ENCODE assay signal across 21 cellular contexts in genomic region chr14:68766299-68767247, GRCh38. TPM values are rescaled to one million over a fixed set of nuclear protein-coding genes. Genes with fewer than 3 reads are reported as not detected.
DNase-seq lines count a peak whose midpoint lies in the region; ATAC-seq, FAIRE-seq and TF ChIP-seq lines count a peak whose summit lies in the region.
"Had no signal": no experiment of that assay in that cellular context is flagged by ENCODE, and none has a peak within 500 bp of the region (broad histone marks: within the 10 kb centered on the region; RNA-seq: fewer than 3 reads in every experiment).

No MANE protein-coding gene starts in this region.

- peak overlapping the region; percentile 55 for H3K27ac Mint-ChIP-seq in activated naive CD4-positive, alpha-beta T cell treated with anti-CD3 and anti-CD28 coated beads for 36 hours
- no peak overlapping the region for H3K27ac Mint-ChIP-seq in WTC11
- no peak overlapping the region for H3K27ac Mint-ChIP-seq in stimulated activated naive CD8-positive, alpha-beta T cell treated with anti-CD3 and anti-CD28 coated beads, Interleukin-15, amount 100 ng/mL, for 72 hours
- H3K27ac Mint-ChIP-seq: activated T-helper 1 cell treated with anti-CD3 and anti-CD28 coated beads, Interleukin-12 subunit alpha, Interleukin-12 subunit beta, Interleukin-2, Interleukin-4 antibody, amounts not matched to agents 30 ng/mL and 10 ng/mL and 1 ng/mL, durations not matched to agents 14 hours and 24 hours and 36 hours; natural killer cell treated with Interleukin-12 subunit alpha and Interleukin-12 subunit beta and Interleukin-15 and Interleukin-18, amount 100 ng/mL, for 72 hours; progenitor cell of endocrine pancreas; T-helper 1 cell treated with Interleukin-12 subunit alpha and Interleukin-12 subunit beta and Interleukin-4 antibody, amounts not matched to agents 30 μg/mL and 1 μg/mL, for 36 hours had no signal

- no peak overlapping the region for H4K8ac ChIP-seq in mesendoderm (ENCODE audit: low read depth, low read length)

- peak; percentile 44 for ATAC-seq in WTC11
- peak; percentile 81 for ATAC-seq in stimulated activated naive CD8-positive, alpha-beta T cell treated with anti-CD3 and anti-CD28 coated beads, Interleukin-15, amount 100 ng/mL, for 72 hours
- ATAC-seq: GM12878; natural killer cell treated with Interleukin-12 subunit alpha and Interleukin-12 subunit beta and Interleukin-15 and Interleukin-18, amount 100 ng/mL, for 72 hours had no signal

- H3K79me2 ChIP-seq in mesendoderm (ENCODE audit: control insufficient read depth, insufficient read depth, low read length): no peaks in the 10 kb centered on the region

- H3K4me2 ChIP-seq in mesendoderm (ENCODE audit: low read length): no peak overlapping the region

- H3K4me1 Mint-ChIP-seq in activated naive CD4-positive, alpha-beta T cell treated with anti-CD3 and anti-CD28 coated beads for 36 hours (ENCODE audit: low read depth): peaks cover 30% of the 10 kb centered on the region
- peaks cover 25% of the 10 kb centered on the region for H3K4me1 Mint-ChIP-seq in WTC11
- peaks cover 36% of the 10 kb centered on the region for H3K4me1 Mint-ChIP-seq in stimulated activated naive CD8-positive, alpha-beta T cell treated with anti-CD3 and anti-CD28 coated beads, Interleukin-15, amount 100 ng/mL, for 72 hours

- TF ChIP-seq POLR2A in GM12891 (IDR thresholded peaks at IDR 0.05; ENCODE audit: low read depth, low read length): no peak

- no peaks in the 10 kb centered on the region for H3K9me3 Mint-ChIP-seq in activated naive CD4-positive, alpha-beta T cell treated with anti-CD3 and anti-CD28 coated beads for 36 hours
- no peaks in the 10 kb centered on the region for H3K9me3 Mint-ChIP-seq in WTC11
- no peaks in the 10 kb centered on the region for H3K9me3 Mint-ChIP-seq in stimulated activated naive CD8-positive, alpha-beta T cell treated with anti-CD3 and anti-CD28 coated beads, Interleukin-15, amount 100 ng/mL, for 72 hours
- H3K9me3 Mint-ChIP-seq: activated T-helper 1 cell treated with anti-CD3 and anti-CD28 coated beads, Interleukin-12 subunit alpha, Interleukin-12 subunit beta, Interleukin-2, Interleukin-4 antibody, amounts not matched to agents 30 ng/mL and 10 ng/mL and 1 ng/mL, durations not matched to agents 14 hours and 24 hours and 36 hours; natural killer cell treated with Interleukin-12 subunit alpha and Interleukin-12 subunit beta and Interleukin-15 and Interleukin-18, amount 100 ng/mL, for 72 hours; T-helper 1 cell treated with Interleukin-12 subunit alpha and Interleukin-12 subunit beta and Interleukin-4 antibody, amounts not matched to agents 30 μg/mL and 1 μg/mL, for 36 hours had no signal

- H3K27me3 Mint-ChIP-seq in activated naive CD4-positive, alpha-beta T cell treated with anti-CD3 and anti-CD28 coated beads for 36 hours (ENCODE audit: low read depth): no peaks in the 10 kb centered on the region
- no peaks in the 10 kb centered on the region; the same call in 1 of the 2 replicates for H3K27me3 Mint-ChIP-seq in WTC11 (ENCODE audit: low read depth)
- H3K27me3 Mint-ChIP-seq in stimulated activated naive CD8-positive, alpha-beta T cell treated with anti-CD3 and anti-CD28 coated beads, Interleukin-15, amount 100 ng/mL, for 72 hours: no peaks in the 10 kb centered on the region
- H3K27me3 Mint-ChIP-seq: natural killer cell treated with Interleukin-12 subunit alpha and Interleukin-12 subunit beta and Interleukin-15 and Interleukin-18, amount 100 ng/mL, for 72 hours had no signal

- H3K4me1 ChIP-seq in mesendoderm (ENCODE audit: control insufficient read depth, low read depth, low read length): peaks cover 8% of the 10 kb centered on the region

- no peaks in the 10 kb centered on the region for H3K36me3 ChIP-seq in mesendoderm (ENCODE audit: control insufficient read depth, insufficient read depth, low read length)
- H3K36me3 ChIP-seq: BLaER1, suprapubic skin had no signal

- POLR2A ChIA-PET in WTC11 (lab: Charles Lee): interaction anchor here (0.7 kb wide), 1 partner anchor 208 kb away, joined by 6 read pairs; no protein-coding TSS in a partner anchor

- peak overlapping the region; percentile 15 for H3K23ac ChIP-seq in mesendoderm (ENCODE audit: low read length)

- TF ChIP-seq CTCF in WTC11 (IDR thresholded peaks at IDR 0.05): no peak

- H4K5ac ChIP-seq in mesendoderm (ENCODE audit: low read length): no peak overlapping the region

- no peak overlapping the region for H2AK5ac ChIP-seq in mesendoderm (ENCODE audit: low read length)

- CTCF ChIA-PET in activated naive CD4-positive, alpha-beta T cell treated with anti-CD3 and anti-CD28 coated beads for 36 hours (lab: Charles Lee): interaction anchor here (0.8 to 1.6 kb wide), 2 partner anchors 13 to 51 kb away, joined by 3 read pairs; no protein-coding TSS in a partner anchor
- CTCF ChIA-PET in WTC11 (lab: Charles Lee): interaction anchor here (1.0 to 1.6 kb wide), 3 partner anchors 9 to 27 kb away, joined by 3 to 6 read pairs (median 3); partner anchors contain the start of gene ZFP36L1

- no peaks in the 10 kb centered on the region for H3K27me3 ChIP-seq in mesendoderm (ENCODE audit: insufficient read depth, low read length, poor library complexity)
- H3K27me3 ChIP-seq: BLaER1, suprapubic skin had no signal

- no peak overlapping the region for H3K9ac ChIP-seq in mesendoderm (ENCODE audit: low read length)
- H3K9ac ChIP-seq: BLaER1 had no signal

- no peak overlapping the region for H2BK120ac ChIP-seq in mesendoderm (ENCODE audit: low read depth, low read length)

- FAIRE-seq in GM12891 (lab: Jason Lieb, UNC): no peak
- FAIRE-seq: GM12878, keratinocyte had no signal

- no peak overlapping the region for H3K4me3 Mint-ChIP-seq in activated naive CD4-positive, alpha-beta T cell treated with anti-CD3 and anti-CD28 coated beads for 36 hours
- H3K4me3 Mint-ChIP-seq in WTC11: no peak overlapping the region
- no peak overlapping the region for H3K4me3 Mint-ChIP-seq in stimulated activated naive CD8-positive, alpha-beta T cell treated with anti-CD3 and anti-CD28 coated beads, Interleukin-15, amount 100 ng/mL, for 72 hours
- H3K4me3 Mint-ChIP-seq: activated T-helper 1 cell treated with anti-CD3 and anti-CD28 coated beads, Interleukin-12 subunit alpha, Interleukin-12 subunit beta, Interleukin-2, Interleukin-4 antibody, amounts not matched to agents 30 ng/mL and 10 ng/mL and 1 ng/mL, durations not matched to agents 14 hours and 24 hours and 36 hours; natural killer cell treated with Interleukin-12 subunit alpha and Interleukin-12 subunit beta and Interleukin-15 and Interleukin-18, amount 100 ng/mL, for 72 hours; T-helper 1 cell treated with Interleukin-12 subunit alpha and Interleukin-12 subunit beta and Interleukin-4 antibody, amounts not matched to agents 30 μg/mL and 1 μg/mL, for 36 hours had no signal

- no peaks in the 10 kb centered on the region for H3K36me3 Mint-ChIP-seq in activated naive CD4-positive, alpha-beta T cell treated with anti-CD3 and anti-CD28 coated beads for 36 hours (ENCODE audit: low read depth)
- H3K36me3 Mint-ChIP-seq in WTC11: no peaks in the 10 kb centered on the region
- H3K36me3 Mint-ChIP-seq: natural killer cell treated with Interleukin-12 subunit alpha and Interleukin-12 subunit beta and Interleukin-15 and Interleukin-18, amount 100 ng/mL, for 72 hours had no signal

- no peak overlapping the region for H3K4ac ChIP-seq in mesendoderm (ENCODE audit: low read depth, low read length)

- DNase-seq in activated naive CD4-positive, alpha-beta T cell treated with anti-CD3 and anti-CD28 coated beads for 36 hours: no peak
- no peak for DNase-seq in activated naive CD4-positive, alpha-beta T cell treated with anti-CD3 and anti-CD28 coated beads, Interleukin-2, amount 50 U/mL, for 16 hours
- DNase-seq in WTC11 (ENCODE audit: low spot score) (no peak), mesendoderm (no peak), GM12891 (ENCODE audit: insufficient read length, low spot score) (no peak), SKM-1 treated with dmso at 0.1 percent for 144 hours (lab: John Stamatoyannopoulos, UW; ENCODE audit: unreplicated experiment) (no peak)
- DNase-seq in stimulated activated naive CD8-positive, alpha-beta T cell treated with anti-CD3 and anti-CD28 coated beads, Interleukin-15, amount 100 ng/mL, for 72 hours: peak in 1 of 2 donors; percentile 34
- DNase-seq: cerebellar nuclear complex, dorsolateral prefrontal cortex, IMR-90, NCI-H1092 treated with DMSO at 0.1 percent for 48 hours, NCI-H187 treated with DMSO at 0.1 percent for 48 hours, NCI-H526 treated with DMSO at 0.1 percent for 48 hours had no signal

- no peak overlapping the region for H3K4me3 ChIP-seq in mesendoderm (ENCODE audit: low read length)
- H3K4me3 ChIP-seq: BLaER1, dorsolateral prefrontal cortex, GM12878, suprapubic skin had no signal

- no peak overlapping the region for H2BK15ac ChIP-seq in mesendoderm (replicated peaks; ENCODE audit: low read depth)

- H3K79me1 ChIP-seq in mesendoderm (ENCODE audit: low read length): no peaks in the 10 kb centered on the region

- WGBS in mesendoderm (ENCODE audit: extremely low coverage, insufficient coverage, low lambda C conversion rate): no CpG with 5 or more reads among the region's 7 CpGs

- H3K27ac ChIP-seq in mesendoderm (ENCODE audit: low read depth, low read length): no peak overlapping the region
- H3K27ac ChIP-seq: BLaER1, dorsolateral prefrontal cortex, suprapubic skin had no signal

- no peak overlapping the region for H2BK5ac ChIP-seq in mesendoderm (ENCODE audit: low read length)

- intact Hi-C loops in activated naive CD4-positive, alpha-beta T cell treated with anti-CD3 and anti-CD28 coated beads for 36 hours (cut with micrococcal nuclease): loop anchor here (1.0 kb wide), 1 partner anchor 50 kb away; no protein-coding TSS in a partner anchor

- H3K18ac ChIP-seq in mesendoderm (ENCODE audit: low read length): no peak overlapping the region

- peak overlapping the region; percentile 10 for H3K56ac ChIP-seq in mesendoderm (ENCODE audit: low read length)

TF ChIP-seq in WTC11, 78 proteins besides CTCF, POLR2A, EP300 and RAD21 (continues in another document):
- TF ChIP-seq ZNF263 (CRISPR knock-in tag; IDR thresholded peaks at IDR 0.05; ENCODE audit: low read depth): no peak

TF ChIP-seq in GM12891, 5 proteins besides CTCF, POLR2A, EP300 and RAD21:
- no peak for TF ChIP-seq POLR2AphosphoS5 (IDR thresholded peaks at IDR 0.05; ENCODE audit: low read depth, low read length)
- TF ChIP-seq SPI1 (IDR thresholded peaks at IDR 0.05; ENCODE audit: low read depth, low read length): no peak
- TF ChIP-seq POU2F2 (IDR thresholded peaks at IDR 0.05; ENCODE audit: low read depth, low read length): no peak
- no peak for TF ChIP-seq TAF1 (IDR thresholded peaks at IDR 0.05; ENCODE audit: low read depth, low read length)
- no peak for TF ChIP-seq PAX5 (IDR thresholded peaks at IDR 0.05; ENCODE audit: insufficient read depth, low read length, severe bottlenecking)

RNA-seq across cellular contexts. Expression of gene ZFP36L1, which starts 26.3 kb away (rescaled TPM):
- total RNA-seq in activated naive CD4-positive, alpha-beta T cell treated with anti-CD3 and anti-CD28 coated beads for 36 hours: 10 to 100 TPM; 76.8 to 85.1 TPM
- total RNA-seq in WTC11 (2021): 132 to 150 TPM (median 148 TPM) in 3 replicates
- 81.7 TPM for polyA plus RNA-seq in mesendoderm (2013, experiment 1 of 2)
- polyA plus RNA-seq in mesendoderm (2013, experiment 2 of 2): 85.1 TPM
- polyA plus RNA-seq in GM12891 (2012; ENCODE audit: low read depth, missing spikeins): 48.8 TPM
